In the genomic region with DNA sequence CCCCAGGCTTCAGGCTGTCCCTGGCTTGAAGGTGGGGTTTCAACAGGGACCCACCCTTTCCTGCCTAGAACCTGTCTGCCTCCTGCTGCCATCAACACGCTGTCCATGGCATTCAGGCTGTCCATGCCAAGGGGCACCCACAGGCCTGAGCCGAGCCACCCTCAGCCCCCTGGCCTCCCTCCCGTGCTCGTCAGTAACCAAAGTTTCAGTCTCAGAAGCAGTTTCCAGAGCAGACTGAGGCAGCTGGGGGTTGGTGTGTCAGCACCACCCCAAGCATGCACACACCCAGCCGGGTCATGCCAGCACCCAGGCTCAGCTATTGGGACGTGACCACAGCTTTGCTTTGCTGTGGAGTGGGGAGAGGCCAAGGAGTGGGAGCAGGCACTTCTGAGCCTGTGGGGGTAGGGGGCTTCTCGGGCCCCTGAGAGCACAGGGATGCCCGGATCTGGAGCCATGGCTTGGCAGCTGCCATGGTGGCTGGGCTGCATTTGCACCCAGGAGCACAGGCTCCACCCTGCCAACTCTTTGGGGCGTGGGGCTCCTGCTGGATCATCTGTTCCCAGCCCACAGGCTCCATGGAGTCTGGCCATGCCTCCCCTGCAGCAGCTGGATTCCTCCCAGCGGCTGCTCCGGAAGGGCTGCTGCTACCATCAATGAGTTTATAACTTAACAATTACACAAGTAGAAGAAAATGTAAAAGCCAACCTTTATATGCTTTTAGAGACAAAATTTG, we compare ENCODE assay signal across 16 cellular contexts.
DNase-seq lines count a peak whose midpoint lies in the region; ATAC-seq lines count a peak whose summit lies in the region.
"Had no signal": no experiment of that assay in that cellular context is flagged by ENCODE, and none has a peak within 500 bp of the region (broad histone marks: within the 10 kb centered on the region; RNA-seq: fewer than 3 reads in every experiment).

No MANE protein-coding gene starts in this region.

- no peak overlapping the region for H3K4me2 ChIP-seq in mesenchymal stem cell (ENCODE audit: low read length, poor library complexity, severe bottlenecking)
- H3K4me2 ChIP-seq: BLaER1 treated with 17β-estradiol and CSF1 and Interleukin-3, amounts not matched to agents 10 nM and 100 nM had no signal

- H3K9me3 ChIP-seq in right cardiac atrium (ENCODE audit: control insufficient read depth, low read length) (no peaks in the 10 kb centered on the region), mesenchymal stem cell (ENCODE audit: control insufficient read depth, low read length) (no peaks in the 10 kb centered on the region), aorta (ENCODE audit: control insufficient read depth, low read length) (no peaks in the 10 kb centered on the region)

- peak overlapping the region in 1 of 2 experiments; percentile 70 for H3K14ac ChIP-seq in mesenchymal stem cell (ENCODE audit: low read length in 2 of 2)

- peak overlapping the region; percentile 36 for H4K8ac ChIP-seq in mesenchymal stem cell (ENCODE audit: low read length)

- no peak overlapping the region for H2AK5ac ChIP-seq in mesenchymal stem cell (ENCODE audit: low read length, severe bottlenecking)

- H3K79me1 ChIP-seq in mesenchymal stem cell (replicated peaks; ENCODE audit: low read length, poor library complexity, severe bottlenecking) = no peaks in the 10 kb centered on the region

- no peak overlapping the region for H3K4me3 ChIP-seq in right cardiac atrium (ENCODE audit: low read length)
- no peak overlapping the region for H3K4me3 ChIP-seq in mesenchymal stem cell (ENCODE audit: insufficient read depth in 1 of 2, low read depth in 1 of 2, low read length in 2 of 2)
- H3K4me3 ChIP-seq in aorta (ENCODE audit: low read length in 2 of 2) = no peak overlapping the region
- H3K4me3 ChIP-seq: BLaER1 treated with 17β-estradiol and CSF1 and Interleukin-3, amounts not matched to agents 10 nM and 100 nM; GM12878 had no signal

- no peaks in the 10 kb centered on the region for H3K27me3 ChIP-seq in right cardiac atrium (ENCODE audit: control insufficient read depth, insufficient read depth)
- no peaks in the 10 kb centered on the region for H3K27me3 ChIP-seq in mesenchymal stem cell (ENCODE audit: control insufficient read depth in 1 of 2, insufficient read depth in 1 of 2, low read length in 2 of 2)
- H3K27me3 ChIP-seq in aorta (ENCODE audit: control insufficient read depth in 1 of 2, insufficient read depth in 2 of 2, low read length in 1 of 2) = no peaks in the 10 kb centered on the region
- H3K27me3 ChIP-seq: BLaER1 treated with 17β-estradiol and CSF1 and Interleukin-3, amounts not matched to agents 10 nM and 100 nM had no signal

- H2BK12ac ChIP-seq in mesenchymal stem cell (ENCODE audit: low read length in 2 of 2) = peak overlapping the region in 1 of 2 experiments; percentile 8

- peak overlapping the region in 1 of 2 experiments; percentile 25 for H3K18ac ChIP-seq in mesenchymal stem cell (ENCODE audit: low read depth in 1 of 2, low read length in 2 of 2)

- WGBS in right cardiac atrium = 72% methylated on average over 11 of the region's 11 CpGs
- WGBS in mesenchymal stem cell = 93% methylated on average over 10 of the region's 11 CpGs
- WGBS in aorta, 2 donors = 87 to 90% methylated on average over 11 of the region's 11 CpGs

- no peak overlapping the region for H2BK120ac ChIP-seq in mesenchymal stem cell (ENCODE audit: low read depth, low read length)

- peak overlapping the region; percentile 18 for H2AFZ ChIP-seq in mesenchymal stem cell (ENCODE audit: low read depth, low read length)

- intact Hi-C loops in right cardiac atrium (cut with DNase I) (no loop called here), left ventricle myocardium superior (cut with micrococcal nuclease) (no loop called here), aorta (cut with DNase I) (no loop called here)

- ATAC-seq in right cardiac atrium = peak in 1 of 2 donors; percentile 63
- ATAC-seq in left ventricle myocardium superior = no peak
- ATAC-seq in aorta (ENCODE audit: low FRiP score) = peak; percentile 31
- no peak for ATAC-seq in GM18909 (IDR thresholded peaks at IDR 0.05; ENCODE audit: poor library complexity, unreplicated experiment)
- no peak for ATAC-seq in HG02852 (IDR thresholded peaks at IDR 0.05; ENCODE audit: unreplicated experiment)
- ATAC-seq: GM12878, PC-3 had no signal

- peak overlapping the region in 1 of 2 experiments; percentile 73 for H3K23ac ChIP-seq in mesenchymal stem cell (ENCODE audit: low read length in 2 of 2)

- peaks cover 0 to 5% of the 10 kb centered on the region in 2 experiments for H3K36me3 ChIP-seq in mesenchymal stem cell (ENCODE audit: control insufficient read depth in 1 of 2, insufficient read depth in 2 of 2, low read depth in 1 of 2, low read length in 2 of 2)
- H3K36me3 ChIP-seq in aorta (ENCODE audit: control insufficient read depth in 1 of 2, insufficient read depth in 2 of 2, low read length in 1 of 2) = no peaks in the 10 kb centered on the region
- H3K36me3 ChIP-seq: BLaER1 treated with 17β-estradiol and CSF1 and Interleukin-3, amounts not matched to agents 10 nM and 100 nM had no signal

- no peak overlapping the region for H2BK5ac ChIP-seq in mesenchymal stem cell (ENCODE audit: low read depth, low read length, poor library complexity, severe bottlenecking)

- peak overlapping the region in 1 of 2 experiments; percentile 6 for H3K4ac ChIP-seq in mesenchymal stem cell (ENCODE audit: low read depth in 1 of 2, low read length in 2 of 2)

- no peaks in the 10 kb centered on the region for H3K4me1 ChIP-seq in right cardiac atrium (ENCODE audit: control insufficient read depth, insufficient read depth, low read length)
- peaks cover 1% of the 10 kb centered on the region for H3K4me1 ChIP-seq in mesenchymal stem cell (ENCODE audit: control insufficient read depth, insufficient read depth, low read depth, low read length)
- no peaks in the 10 kb centered on the region for H3K4me1 ChIP-seq in aorta (ENCODE audit: control insufficient read depth in 1 of 2, insufficient read depth in 2 of 2, low read length in 2 of 2)
- H3K4me1 ChIP-seq: BLaER1 treated with 17β-estradiol and CSF1 and Interleukin-3, amounts not matched to agents 10 nM and 100 nM had no signal

- no peak overlapping the region for H3K9ac ChIP-seq in mesenchymal stem cell (ENCODE audit: low read length)
- H3K9ac ChIP-seq: BLaER1 treated with 17β-estradiol and CSF1 and Interleukin-3, amounts not matched to agents 10 nM and 100 nM had no signal

- H4K91ac ChIP-seq in mesenchymal stem cell (ENCODE audit: low read length) = no peak overlapping the region

- no peak overlapping the region for H2BK15ac ChIP-seq in mesenchymal stem cell (ENCODE audit: low read depth, poor library complexity, severe bottlenecking)

- H3K27ac ChIP-seq in right cardiac atrium (ENCODE audit: low read length) = no peak overlapping the region
- no peak overlapping the region for H3K27ac ChIP-seq in mesenchymal stem cell (ENCODE audit: low read length, poor library complexity, severe bottlenecking)
- H3K27ac ChIP-seq in aorta (ENCODE audit: low read depth in 1 of 2, low read length in 2 of 2) = no peak overlapping the region
- H3K27ac ChIP-seq: BLaER1 treated with 17β-estradiol and CSF1 and Interleukin-3, amounts not matched to agents 10 nM and 100 nM had no signal

- peak; percentile 32 to 83 (median 64) for DNase-seq in right cardiac atrium
- no peak for DNase-seq in left ventricle myocardium superior
- peak; percentile 26 for DNase-seq in NCI-H69 (lab: John Stamatoyannopoulos, UW)
- DNase-seq in mesenchymal stem cell = no peak
- peak in 1 of 2 donors; percentile 57 for DNase-seq in aorta
- no peak for DNase-seq in NCI-H2081 treated with DMSO at 0.1 percent for 48 hours (lab: John Stamatoyannopoulos, UW)
- DNase-seq: DMS153, H7, NCI-H1436 treated with DMSO at 0.1 percent for 48 hours, NCI-H226, NCI-H526, PC-3 had no signal

Comparison
In these comparisons a context has a peak if more than half of its experiments do, and no peak if none do; other contexts are left out.
1. DNase-seq: peak in right cardiac atrium (3 of 3) and NCI-H69 (single experiment); none in left ventricle myocardium superior (single experiment), mesenchymal stem cell (single experiment) and NCI-H2081 treated with DMSO at 0.1 percent for 48 hours (single experiment).